In the genomic region with DNA sequence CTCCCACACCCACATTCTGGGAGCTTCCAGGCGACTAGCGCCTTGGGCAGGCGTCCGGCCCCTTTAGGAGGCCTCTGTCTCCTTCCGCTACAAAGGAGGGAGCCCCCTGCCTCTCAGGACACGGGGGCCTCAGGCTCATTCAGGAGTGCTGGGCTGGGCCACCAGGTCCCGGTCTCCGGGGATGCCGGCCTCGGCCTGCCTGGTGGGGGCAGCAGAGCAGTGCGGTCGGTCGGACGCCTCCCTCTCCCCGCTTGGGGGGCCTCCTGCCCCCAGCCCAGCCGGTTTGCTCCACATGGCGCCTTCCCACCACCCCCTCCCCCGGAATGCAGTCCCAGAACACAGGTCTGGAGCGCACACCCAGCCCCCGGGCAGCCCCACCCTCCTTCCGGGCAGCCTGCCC, we compare ENCODE assay signal across 3 cellular contexts.
TF ChIP-seq lines count a peak whose summit lies in the region.

No MANE protein-coding gene starts in this region.

TF ChIP-seq in SK-N-SH treated with all-trans-retinoic acid at 6 μM for 48 hours, 23 proteins besides CTCF, POLR2A, EP300 and RAD21:
- TF ChIP-seq OSR1 (CRISPR knock-in tag; IDR thresholded peaks at IDR 0.05), result no peak
- no peak for TF ChIP-seq RARB (CRISPR knock-in tag; IDR thresholded peaks at IDR 0.05)
- TF ChIP-seq, protein P1, sequence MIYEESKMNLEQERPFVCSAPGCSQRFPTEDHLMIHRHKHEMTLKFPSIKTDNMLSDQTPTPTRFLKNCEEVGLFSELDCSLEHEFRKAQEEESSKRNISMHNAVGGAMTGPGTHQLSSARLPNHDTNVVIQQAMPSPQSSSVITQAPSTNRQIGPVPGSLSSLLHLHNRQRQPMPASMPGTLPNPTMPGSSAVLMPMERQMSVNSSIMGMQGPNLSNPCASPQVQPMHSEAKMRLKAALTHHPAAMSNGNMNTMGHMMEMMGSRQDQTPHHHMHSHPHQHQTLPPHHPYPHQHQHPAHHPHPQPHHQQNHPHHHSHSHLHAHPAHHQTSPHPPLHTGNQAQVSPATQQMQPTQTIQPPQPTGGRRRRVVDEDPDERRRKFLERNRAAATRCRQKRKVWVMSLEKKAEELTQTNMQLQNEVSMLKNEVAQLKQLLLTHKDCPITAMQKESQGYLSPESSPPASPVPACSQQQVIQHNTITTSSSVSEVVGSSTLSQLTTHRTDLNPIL (CRISPR knock-in tag; IDR thresholded peaks at IDR 0.05; ENCODE audit: low read depth), result no peak
- TF ChIP-seq ISL1 (CRISPR knock-in tag; IDR thresholded peaks at IDR 0.05), result no peak
- no peak for TF ChIP-seq SNAI2 (CRISPR knock-in tag; IDR thresholded peaks at IDR 0.05)
- no peak for TF ChIP-seq ZC3H10 (CRISPR knock-in tag; IDR thresholded peaks at IDR 0.05)
- TF ChIP-seq ESRRG (CRISPR knock-in tag; IDR thresholded peaks at IDR 0.05), result no peak
- TF ChIP-seq ARNTL (CRISPR knock-in tag; IDR thresholded peaks at IDR 0.05; ENCODE audit: borderline replicate concordance, low read depth), result no peak
- TF ChIP-seq, protein P2, sequence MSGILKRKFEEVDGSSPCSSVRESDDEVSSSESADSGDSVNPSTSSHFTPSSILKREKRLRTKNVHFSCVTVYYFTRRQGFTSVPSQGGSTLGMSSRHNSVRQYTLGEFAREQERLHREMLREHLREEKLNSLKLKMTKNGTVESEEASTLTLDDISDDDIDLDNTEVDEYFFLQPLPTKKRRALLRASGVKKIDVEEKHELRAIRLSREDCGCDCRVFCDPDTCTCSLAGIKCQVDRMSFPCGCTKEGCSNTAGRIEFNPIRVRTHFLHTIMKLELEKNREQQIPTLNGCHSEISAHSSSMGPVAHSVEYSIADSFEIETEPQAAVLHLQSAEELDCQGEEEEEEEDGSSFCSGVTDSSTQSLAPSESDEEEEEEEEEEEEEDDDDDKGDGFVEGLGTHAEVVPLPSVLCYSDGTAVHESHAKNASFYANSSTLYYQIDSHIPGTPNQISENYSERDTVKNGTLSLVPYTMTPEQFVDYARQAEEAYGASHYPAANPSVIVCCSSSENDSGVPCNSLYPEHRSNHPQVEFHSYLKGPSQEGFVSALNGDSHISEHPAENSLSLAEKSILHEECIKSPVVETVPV (CRISPR knock-in tag; IDR thresholded peaks at IDR 0.05), result no peak

TF ChIP-seq in SK-N-SH, 30 proteins besides CTCF, POLR2A, EP300 and RAD21:
- TF ChIP-seq NRF1 (IDR thresholded peaks at IDR 0.05; ENCODE audit: low read depth, low read length), result no peak
- no peak for TF ChIP-seq RXRA (IDR thresholded peaks at IDR 0.05; ENCODE audit: borderline replicate concordance, low read depth)
- TF ChIP-seq GABPA (IDR thresholded peaks at IDR 0.05; ENCODE audit: low read depth), result no peak
- TF ChIP-seq, protein P3, sequence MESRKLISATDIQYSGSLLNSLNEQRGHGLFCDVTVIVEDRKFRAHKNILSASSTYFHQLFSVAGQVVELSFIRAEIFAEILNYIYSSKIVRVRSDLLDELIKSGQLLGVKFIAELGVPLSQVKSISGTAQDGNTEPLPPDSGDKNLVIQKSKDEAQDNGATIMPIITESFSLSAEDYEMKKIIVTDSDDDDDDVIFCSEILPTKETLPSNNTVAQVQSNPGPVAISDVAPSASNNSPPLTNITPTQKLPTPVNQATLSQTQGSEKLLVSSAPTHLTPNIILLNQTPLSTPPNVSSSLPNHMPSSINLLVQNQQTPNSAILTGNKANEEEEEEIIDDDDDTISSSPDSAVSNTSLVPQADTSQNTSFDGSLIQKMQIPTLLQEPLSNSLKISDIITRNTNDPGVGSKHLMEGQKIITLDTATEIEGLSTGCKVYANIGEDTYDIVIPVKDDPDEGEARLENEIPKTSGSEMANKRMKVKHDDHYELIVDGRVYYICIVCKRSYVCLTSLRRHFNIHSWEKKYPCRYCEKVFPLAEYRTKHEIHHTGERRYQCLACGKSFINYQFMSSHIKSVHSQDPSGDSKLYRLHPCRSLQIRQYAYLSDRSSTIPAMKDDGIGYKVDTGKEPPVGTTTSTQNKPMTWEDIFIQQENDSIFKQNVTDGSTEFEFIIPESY (IDR thresholded peaks at IDR 0.05; ENCODE audit: borderline replicate concordance, low read depth), result no peak
- TF ChIP-seq, protein P4, sequence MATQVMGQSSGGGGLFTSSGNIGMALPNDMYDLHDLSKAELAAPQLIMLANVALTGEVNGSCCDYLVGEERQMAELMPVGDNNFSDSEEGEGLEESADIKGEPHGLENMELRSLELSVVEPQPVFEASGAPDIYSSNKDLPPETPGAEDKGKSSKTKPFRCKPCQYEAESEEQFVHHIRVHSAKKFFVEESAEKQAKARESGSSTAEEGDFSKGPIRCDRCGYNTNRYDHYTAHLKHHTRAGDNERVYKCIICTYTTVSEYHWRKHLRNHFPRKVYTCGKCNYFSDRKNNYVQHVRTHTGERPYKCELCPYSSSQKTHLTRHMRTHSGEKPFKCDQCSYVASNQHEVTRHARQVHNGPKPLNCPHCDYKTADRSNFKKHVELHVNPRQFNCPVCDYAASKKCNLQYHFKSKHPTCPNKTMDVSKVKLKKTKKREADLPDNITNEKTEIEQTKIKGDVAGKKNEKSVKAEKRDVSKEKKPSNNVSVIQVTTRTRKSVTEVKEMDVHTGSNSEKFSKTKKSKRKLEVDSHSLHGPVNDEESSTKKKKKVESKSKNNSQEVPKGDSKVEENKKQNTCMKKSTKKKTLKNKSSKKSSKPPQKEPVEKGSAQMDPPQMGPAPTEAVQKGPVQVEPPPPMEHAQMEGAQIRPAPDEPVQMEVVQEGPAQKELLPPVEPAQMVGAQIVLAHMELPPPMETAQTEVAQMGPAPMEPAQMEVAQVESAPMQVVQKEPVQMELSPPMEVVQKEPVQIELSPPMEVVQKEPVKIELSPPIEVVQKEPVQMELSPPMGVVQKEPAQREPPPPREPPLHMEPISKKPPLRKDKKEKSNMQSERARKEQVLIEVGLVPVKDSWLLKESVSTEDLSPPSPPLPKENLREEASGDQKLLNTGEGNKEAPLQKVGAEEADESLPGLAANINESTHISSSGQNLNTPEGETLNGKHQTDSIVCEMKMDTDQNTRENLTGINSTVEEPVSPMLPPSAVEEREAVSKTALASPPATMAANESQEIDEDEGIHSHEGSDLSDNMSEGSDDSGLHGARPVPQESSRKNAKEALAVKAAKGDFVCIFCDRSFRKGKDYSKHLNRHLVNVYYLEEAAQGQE (IDR thresholded peaks at IDR 0.05; ENCODE audit: low read depth, low read length), result no peak
TF ChIP-seq in SK-N-SH: peak in this region for 0.

TF ChIP-seq in K562, 482 proteins besides CTCF, POLR2A, EP300 and RAD21:
- TF ChIP-seq, protein P5, sequence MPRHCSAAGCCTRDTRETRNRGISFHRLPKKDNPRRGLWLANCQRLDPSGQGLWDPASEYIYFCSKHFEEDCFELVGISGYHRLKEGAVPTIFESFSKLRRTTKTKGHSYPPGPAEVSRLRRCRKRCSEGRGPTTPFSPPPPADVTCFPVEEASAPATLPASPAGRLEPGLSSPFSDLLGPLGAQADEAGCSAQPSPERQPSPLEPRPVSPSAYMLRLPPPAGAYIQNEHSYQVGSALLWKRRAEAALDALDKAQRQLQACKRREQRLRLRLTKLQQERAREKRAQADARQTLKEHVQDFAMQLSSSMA (CRISPR knock-in tag; IDR thresholded peaks at IDR 0.05), result no peak
- TF ChIP-seq MAFG (tag; conservative IDR thresholded peaks at IDR 0.05) (no peak), KHSRP (IDR thresholded peaks at IDR 0.05) (no peak), ILF3 (IDR thresholded peaks at IDR 0.05; ENCODE audit: borderline replicate concordance) (no peak)
